ENCODE assay signal across 8 cellular contexts in the genomic region with DNA sequence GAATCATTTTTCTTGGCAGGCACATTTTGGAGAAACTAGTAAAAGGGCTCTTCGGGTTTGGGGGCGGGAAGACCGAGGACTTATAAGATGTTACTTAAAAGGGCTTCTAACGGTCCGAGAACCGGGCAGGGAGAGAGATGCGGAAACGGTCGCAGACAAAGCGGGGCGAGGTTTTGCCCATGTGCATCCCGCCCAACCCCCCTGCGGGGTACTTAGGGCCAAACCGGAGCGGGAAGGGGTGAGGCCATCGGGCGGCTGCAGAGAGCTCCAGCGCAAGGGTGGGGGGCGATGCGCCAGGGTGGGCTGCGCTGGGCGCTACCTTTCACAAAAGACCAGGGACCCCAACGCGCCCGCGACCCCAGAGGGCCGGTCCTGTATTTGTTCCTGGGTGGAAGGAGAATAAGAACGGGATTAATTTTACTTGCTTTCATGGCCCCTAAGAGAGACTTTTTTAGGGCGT. TPM values are rescaled to one million over a fixed set of nuclear protein-coding genes. Genes with fewer than 3 reads are reported as not detected.
DNase-seq lines count a peak whose midpoint lies in the region; ATAC-seq and TF ChIP-seq lines count a peak whose summit lies in the region.

No MANE protein-coding gene starts in this region.

- DNase-seq in NK-92 treated with Interleukin-12 subunit alpha and Interleukin-12 subunit beta, amount 100 ng/mL, for 24 hours (lab: John Stamatoyannopoulos, UW) = peak; percentile 72
- DNase-seq in NK-92 (lab: John Stamatoyannopoulos, UW; ENCODE audit: unreplicated experiment) = no peak
- DNase-seq in NCI-H526 treated with DMSO at 0.1 percent for 48 hours (lab: John Stamatoyannopoulos, UW) = peak; percentile 55
- DNase-seq in activated CD8-positive, alpha-beta T cell treated with anti-CD3 and anti-CD28 coated beads for 36 hours = peak; percentile 83
- peak in 1 of 2 experiments; percentile 58 for DNase-seq in mesothelial cell of epicardium (ENCODE audit: low spot score in 2 of 2, unreplicated experiment in 2 of 2)
- peak; percentile 56 for DNase-seq in stimulated activated naive CD4-positive, alpha-beta T cell treated with Interleukin-2 at 50 U/mL for 16 hours (lab: John Stamatoyannopoulos, UW)

- no peaks in the 10 kb centered on the region for H3K4me1 ChIP-seq in endocrine pancreas (ENCODE audit: control insufficient read depth, insufficient read depth, low read length)

- intact Hi-C loops in activated CD8-positive, alpha-beta T cell treated with anti-CD3 and anti-CD28 coated beads for 36 hours (cut with micrococcal nuclease) = loop anchor here (2.0 kb wide), 1 partner anchor 104 kb away; a partner anchor contains a TSS

- H3K27me3 Mint-ChIP-seq in activated CD8-positive, alpha-beta T cell treated with anti-CD3 and anti-CD28 coated beads for 36 hours = no peaks in the 10 kb centered on the region
- H3K27me3 Mint-ChIP-seq in mesothelial cell of epicardium (ENCODE audit: low read depth) = no peaks in the 10 kb centered on the region

- H3K9me3 Mint-ChIP-seq in activated CD8-positive, alpha-beta T cell treated with anti-CD3 and anti-CD28 coated beads for 36 hours = no peaks in the 10 kb centered on the region
- H3K9me3 Mint-ChIP-seq in mesothelial cell of epicardium = no peaks in the 10 kb centered on the region

- H3K9me3 ChIP-seq in endocrine pancreas (ENCODE audit: control insufficient read depth, low read length) = no peaks in the 10 kb centered on the region

- no peaks in the 10 kb centered on the region for H3K36me3 ChIP-seq in endocrine pancreas (ENCODE audit: control insufficient read depth, insufficient read depth, low read length)

- peak overlapping the region; percentile 100 for H3K27ac Mint-ChIP-seq in activated CD8-positive, alpha-beta T cell treated with anti-CD3 and anti-CD28 coated beads for 36 hours
- peak overlapping the region; percentile 96 for H3K27ac Mint-ChIP-seq in mesothelial cell of epicardium

- peak overlapping the region; percentile 80 for H3K4me3 Mint-ChIP-seq in activated CD8-positive, alpha-beta T cell treated with anti-CD3 and anti-CD28 coated beads for 36 hours
- H3K4me3 Mint-ChIP-seq in mesothelial cell of epicardium = peak overlapping the region; percentile 98

- POLR2A ChIA-PET in activated CD8-positive, alpha-beta T cell treated with anti-CD3 and anti-CD28 coated beads for 36 hours (lab: Charles Lee) = interaction anchor here (0.6 to 22.1 kb wide), 11 partner anchors 13 to 164 kb away, joined by 3 to 500 read pairs (median 14); a partner anchor contains a TSS

- peak overlapping the region; percentile 92 for H3K4me3 ChIP-seq in endocrine pancreas (ENCODE audit: control insufficient read depth, insufficient read depth, low read length)

- H3K9ac ChIP-seq in endocrine pancreas (ENCODE audit: control insufficient read depth, insufficient read depth, low read length) = peak overlapping the region; percentile 80

- no peaks in the 10 kb centered on the region for H3K27me3 ChIP-seq in endocrine pancreas (ENCODE audit: control insufficient read depth, insufficient read depth, low read length)

- peaks cover 49% of the 10 kb centered on the region for H3K4me1 Mint-ChIP-seq in activated CD8-positive, alpha-beta T cell treated with anti-CD3 and anti-CD28 coated beads for 36 hours (ENCODE audit: low read depth)
- H3K4me1 Mint-ChIP-seq in mesothelial cell of epicardium = peaks cover 59% of the 10 kb centered on the region

- ATAC-seq in activated CD8-positive, alpha-beta T cell treated with anti-CD3 and anti-CD28 coated beads for 36 hours = no peak
- ATAC-seq in GM18520 (IDR thresholded peaks at IDR 0.05; ENCODE audit: unreplicated experiment) = no peak

- CTCF ChIA-PET in activated CD8-positive, alpha-beta T cell treated with anti-CD3 and anti-CD28 coated beads for 36 hours (lab: Charles Lee) = interaction anchor here (1.6 to 25.8 kb wide), 5 partner anchors 10 to 106 kb away, joined by 6 to 704 read pairs (median 54); a partner anchor contains a TSS

- peaks cover 69% of the 10 kb centered on the region for H3K36me3 Mint-ChIP-seq in activated CD8-positive, alpha-beta T cell treated with anti-CD3 and anti-CD28 coated beads for 36 hours (ENCODE audit: low read depth)
- H3K36me3 Mint-ChIP-seq in mesothelial cell of epicardium = peaks cover 21% of the 10 kb centered on the region

- no peak for TF ChIP-seq CTCF in activated CD8-positive, alpha-beta T cell treated with anti-CD3 and anti-CD28 coated beads for 36 hours (IDR thresholded peaks at IDR 0.05)
- TF ChIP-seq CTCF in mesothelial cell of epicardium (IDR thresholded peaks at IDR 0.05; ENCODE audit: unreplicated experiment) = no peak

RNA-seq across cellular contexts. Expression of a gene that starts 0.6 kb away (rescaled TPM):
- 1,000 to 10,000 TPM; 1,556 to 1,579 TPM for total RNA-seq in activated CD8-positive, alpha-beta T cell treated with anti-CD3 and anti-CD28 coated beads for 36 hours
- 1,084 to 1,110 TPM (median 1,094 TPM) in 3 replicates for total RNA-seq in mesothelial cell of epicardium

RNA-seq across cellular contexts. Expression of a gene that starts 3.7 kb away (rescaled TPM):
- total RNA-seq in activated CD8-positive, alpha-beta T cell treated with anti-CD3 and anti-CD28 coated beads for 36 hours = 10 to 100 TPM; 80.4 to 90.7 TPM
- total RNA-seq in mesothelial cell of epicardium = 49.7 to 51.9 TPM (median 49.8 TPM) in 3 replicates

RNA-seq across cellular contexts. Expression of a gene that starts 21.7 kb away (rescaled TPM):
- total RNA-seq in activated CD8-positive, alpha-beta T cell treated with anti-CD3 and anti-CD28 coated beads for 36 hours = 100 to 1,000 TPM; 135 TPM
- 96.5 to 101 TPM (median 99.8 TPM) in 3 replicates for total RNA-seq in mesothelial cell of epicardium

RNA-seq across cellular contexts. Expression of a gene that starts 23.6 kb away (rescaled TPM):
- 100 to 1,000 TPM; 375 to 386 TPM for total RNA-seq in activated CD8-positive, alpha-beta T cell treated with anti-CD3 and anti-CD28 coated beads for 36 hours
- 131 to 136 TPM (median 134 TPM) in 3 replicates for total RNA-seq in mesothelial cell of epicardium

RNA-seq across cellular contexts. Expression of a gene that starts 30.0 kb away (rescaled TPM):
- total RNA-seq in activated CD8-positive, alpha-beta T cell treated with anti-CD3 and anti-CD28 coated beads for 36 hours = 10 to 100 TPM; 21.0 to 22.0 TPM
- 34.6 to 40.2 TPM (median 36.1 TPM) in 3 replicates for total RNA-seq in mesothelial cell of epicardium
